13 cellular contexts compared by ENCODE assay signal in genomic region chr10:68879628-68880027, GRCh38. TPM values are rescaled to one million over a fixed set of nuclear protein-coding genes. Genes with fewer than 3 reads are reported as not detected.
A peak's percentile ranks its signal among the peaks of the same experiment; 100 is the strongest.
DNase-seq lines count a peak whose midpoint lies in the region; ATAC-seq and TF ChIP-seq lines count a peak whose summit lies in the region.
"Had no signal": no experiment of that assay in that cellular context is flagged by ENCODE, and none has a peak within 500 bp of the region (broad histone marks: within the 10 kb centered on the region; RNA-seq: fewer than 3 reads in every experiment).

No MANE protein-coding gene starts in this region.

- no peaks in the 10 kb centered on the region for H3K4me1 Mint-ChIP-seq in Calu3 (ENCODE audit: low read depth, unreplicated experiment)

- H3K4me1 ChIP-seq in PC-3 (ENCODE audit: insufficient read depth, low read length) = no peaks in the 10 kb centered on the region
- H3K4me1 ChIP-seq: BLaER1 had no signal

- no peaks in the 10 kb centered on the region for H4K20me1 ChIP-seq in PC-3 (ENCODE audit: low read length)
- H4K20me1 ChIP-seq: BLaER1 had no signal

- no peak overlapping the region for H3K9ac ChIP-seq in PC-3 (ENCODE audit: low read length)
- H3K9ac ChIP-seq: BLaER1 had no signal

- H3K36me3 Mint-ChIP-seq in Calu3 (ENCODE audit: insufficient read depth, unreplicated experiment) = no peaks in the 10 kb centered on the region
- H3K36me3 Mint-ChIP-seq: CD8-positive, alpha-beta T cell had no signal

- H3K9me3 Mint-ChIP-seq in Calu3 (ENCODE audit: low read depth, unreplicated experiment) = no peaks in the 10 kb centered on the region
- H3K9me3 Mint-ChIP-seq: CD8-positive, alpha-beta T cell; H9 had no signal

- no peaks in the 10 kb centered on the region for H3K79me2 ChIP-seq in PC-3 (ENCODE audit: low read length)

- no peaks in the 10 kb centered on the region for H3K27me3 ChIP-seq in PC-3 (ENCODE audit: low read length)
- H3K27me3 ChIP-seq: BLaER1 had no signal

- peak; percentile 5; the same call in 1 of the 2 replicates for TF ChIP-seq CTCF in C4-2B (conservative IDR thresholded peaks at IDR 0.05)
- TF ChIP-seq CTCF in PC-3 (conservative IDR thresholded peaks at IDR 0.05; ENCODE audit: low read depth, low read length) = no peak; the same call in 1 of the 2 replicates
- TF ChIP-seq CTCF in Calu3 (IDR thresholded peaks at IDR 0.05; ENCODE audit: unreplicated experiment) = no peak

- intact Hi-C loops in PC-3 (cut with micrococcal nuclease) = no loop called here
- intact Hi-C loops in Calu3 (cut with micrococcal nuclease; ENCODE audit: unreplicated experiment) = no loop called here

- no peak overlapping the region for H3K4me3 Mint-ChIP-seq in Calu3 (ENCODE audit: low read depth, unreplicated experiment)
- H3K4me3 Mint-ChIP-seq: CD8-positive, alpha-beta T cell had no signal

- H2AFZ ChIP-seq in PC-3 (ENCODE audit: low read length) = no peak overlapping the region

- H3K27ac Mint-ChIP-seq in Calu3 (ENCODE audit: unreplicated experiment) = no peak overlapping the region
- H3K27ac Mint-ChIP-seq: CD8-positive, alpha-beta T cell; H9 had no signal

- H3K36me3 ChIP-seq in PC-3 (ENCODE audit: low read depth, low read length) = no peaks in the 10 kb centered on the region
- H3K36me3 ChIP-seq: BLaER1 had no signal

- no peaks in the 10 kb centered on the region for H3F3A ChIP-seq in PC-3 (ENCODE audit: low read length, unreplicated experiment)

- H3K9me2 ChIP-seq in PC-3 (replicated peaks; ENCODE audit: low read length) = no peaks in the 10 kb centered on the region

- DNase-seq in PC-3 (no peak), myocyte (ENCODE audit: low read depth) (peak; percentile 13), 8988T (no peak), Calu3 (no peak)
- DNase-seq in activated T-cell treated with anti-CD3 and anti-CD28 coated beads, Interleukin-2, amount 50 U/mL, for 48 hours = no peak
- DNase-seq: CD8-positive, alpha-beta T cell; COR-L47; H9; Kasumi-1; KG1 had no signal

- POLR2A ChIA-PET in PC-3 (lab: Charles Lee; ENCODE audit: unreplicated experiment) = no interaction called here

- H3K4me3 ChIP-seq in PC-3 (ENCODE audit: low read length) = no peak overlapping the region
- H3K4me3 ChIP-seq: BLaER1 had no signal

- ATAC-seq in PC-3 = 0 out of 2 replicates have a peak, but pooled peaks have one; percentile 37
- ATAC-seq in HG03196 (IDR thresholded peaks at IDR 0.05; ENCODE audit: unreplicated experiment) = no peak
- ATAC-seq: CD8-positive, alpha-beta T cell had no signal

- no peaks in the 10 kb centered on the region for H3K27me3 Mint-ChIP-seq in Calu3 (ENCODE audit: unreplicated experiment)

- no peak overlapping the region for H3K4me2 ChIP-seq in PC-3 (ENCODE audit: low read length)
- H3K4me2 ChIP-seq: BLaER1 had no signal

- H3K27ac ChIP-seq in C4-2B = no peak overlapping the region
- no peak overlapping the region for H3K27ac ChIP-seq in PC-3 (ENCODE audit: low read length)
- H3K27ac ChIP-seq: BLaER1 had no signal

- BruUV-seq in PC-3 (replicated peaks; lab: Mats Ljungman, UMichigan) (no TSS peak), Calu3 (replicated peaks; lab: Mats Ljungman, UMichigan) (no TSS peak)

- H3K9me3 ChIP-seq in PC-3 (ENCODE audit: low read length) = no peaks in the 10 kb centered on the region
- H3K9me3 ChIP-seq: BLaER1 had no signal

- CTCF ChIA-PET in PC-3 (lab: Charles Lee) = no interaction called here
- CTCF ChIA-PET in Calu3 (lab: Charles Lee) = no interaction called here

RNA-seq across cellular contexts. Expression of gene DDX50, which starts 21.5 kb away (rescaled TPM):
- total RNA-seq in PC-3 (2014; rRNA removed) (40.4 and 41.4 TPM in 2 replicates), myocyte (36.7 and 48.0 TPM in 2 replicates), Calu3 (2022) (39.1 and 44.4 TPM in 2 replicates)
- polyA plus RNA-seq in myocyte (2012) = 19.8 TPM

RNA-seq across cellular contexts. Expression of gene STOX1, which starts 52.3 kb away (rescaled TPM):
- total RNA-seq in PC-3 (2014; rRNA removed) = 1.4 and 3.2 TPM in 2 replicates
- total RNA-seq in myocyte = 0.99 and 1.4 TPM in 2 replicates
- 0.05 TPM for polyA plus RNA-seq in myocyte (2012)
- 2.7 TPM in 2 replicates for total RNA-seq in Calu3 (2022)
